ENCODE assay signal across 23 cellular contexts in genomic region chr11:15970506-15971214, GRCh38.
DNase-seq lines count a peak whose midpoint lies in the region; ATAC-seq and TF ChIP-seq lines count a peak whose summit lies in the region.
"Had no signal": no experiment of that assay in that cellular context is flagged by ENCODE, and none has a peak within 500 bp of the region (broad histone marks: within the 10 kb centered on the region; RNA-seq: fewer than 3 reads in every experiment).

No MANE protein-coding gene starts in this region.

- 96% methylated on average over 3 of the region's 3 CpGs for WGBS in aorta, 2 donors
- WGBS in sigmoid colon, 2 donors = 91 to 94% methylated on average over 3 of the region's 3 CpGs
- no CpG with 5 or more reads among the region's 3 CpGs for WGBS in H9 (ENCODE audit: extremely low coverage, insufficient read length, low lambda C conversion rate)

- no peaks in the 10 kb centered on the region for H3K36me3 ChIP-seq in PC-3 (ENCODE audit: low read depth, low read length)
- H3K36me3 ChIP-seq in gastrocnemius medialis = no peaks in the 10 kb centered on the region
- no peaks in the 10 kb centered on the region for H3K36me3 ChIP-seq in aorta (ENCODE audit: control insufficient read depth in 1 of 2, insufficient read depth in 2 of 2, low read length in 1 of 2)
- no peaks in the 10 kb centered on the region for H3K36me3 ChIP-seq in sigmoid colon
- H3K36me3 ChIP-seq: adrenal gland, left lung, SJCRH30, transverse colon had no signal

- H3K9me3 Mint-ChIP-seq in chondrocyte (ENCODE audit: low read depth) (no peaks in the 10 kb centered on the region), H9 (no peaks in the 10 kb centered on the region)
- H3K9me3 Mint-ChIP-seq: activated T-helper 2 cell treated with anti-CD3 and anti-CD28 coated beads, Interferon-gamma antibody, Interleukin-2, Interleukin-4, amounts not matched to agents 10 μg/mL and 5 μg/mL and 100 μg/mL, durations not matched to agents 14 hours and 24 hours and 36 hours; stimulated activated memory B cell treated with anti-CD40 and anti-IgM and Interleukin-4, amounts not matched to agents 10 μg/mL and 1 μg/mL and 100 μg/mL, for 72 hours had no signal

- H3K4me1 Mint-ChIP-seq in chondrocyte (ENCODE audit: low read depth) (peaks cover 42% of the 10 kb centered on the region), H9 (peaks cover 10 to 16% of the 10 kb centered on the region in 2 experiments)
- H3K4me1 Mint-ChIP-seq: stimulated activated memory B cell treated with anti-CD40 and anti-IgM and Interleukin-4, amounts not matched to agents 10 μg/mL and 1 μg/mL and 100 μg/mL, for 72 hours had no signal

- no peak overlapping the region for H3K27ac ChIP-seq in PC-3 (ENCODE audit: low read length)
- peak overlapping the region; percentile 84 to 95 (median 92) for H3K27ac ChIP-seq in gastrocnemius medialis
- H3K27ac ChIP-seq in aorta (ENCODE audit: low read depth in 1 of 2, low read length in 2 of 2) = no peak overlapping the region
- no peak overlapping the region for H3K27ac ChIP-seq in sigmoid colon
- H3K27ac ChIP-seq in H9 (ENCODE audit: insufficient read length, low read depth, low read length) = no peak overlapping the region
- H3K27ac ChIP-seq: HL-60, SJCRH30 had no signal

- H2BK5ac ChIP-seq in H9 (ENCODE audit: insufficient read length, low read length) = no peak overlapping the region

- BruUV-seq in PC-3 (replicated peaks; lab: Mats Ljungman, UMichigan) = no TSS peak

- no peak for TF ChIP-seq EP300 in sigmoid colon (IDR thresholded peaks at IDR 0.05)

- H3K4me2 ChIP-seq in PC-3 (ENCODE audit: low read length) (peak overlapping the region; percentile 42; the same call in 1 of the 2 replicates), H9 (ENCODE audit: insufficient read depth, insufficient read length, low read length) (no peak overlapping the region)

- H2AK5ac ChIP-seq in H9 (ENCODE audit: insufficient read length, low read length) = no peak overlapping the region

- no peaks in the 10 kb centered on the region for H3K27me3 ChIP-seq in PC-3 (ENCODE audit: low read length)
- H3K27me3 ChIP-seq in gastrocnemius medialis = no peaks in the 10 kb centered on the region
- no peaks in the 10 kb centered on the region for H3K27me3 ChIP-seq in aorta (ENCODE audit: control insufficient read depth in 1 of 2, insufficient read depth in 2 of 2, low read length in 1 of 2)
- H3K27me3 ChIP-seq in sigmoid colon = no peaks in the 10 kb centered on the region
- no peaks in the 10 kb centered on the region for H3K27me3 ChIP-seq in H9 (ENCODE audit: insufficient read depth, low read length)
- H3K27me3 ChIP-seq: adrenal gland, left lung, pancreas, SJCRH30, transverse colon had no signal

- no peak overlapping the region for H4K5ac ChIP-seq in H9 (ENCODE audit: insufficient read length, low read depth, low read length)

- H3T11ph ChIP-seq in H9 (ENCODE audit: low read length) = no peak overlapping the region

- no peaks in the 10 kb centered on the region for H3F3A ChIP-seq in PC-3 (ENCODE audit: low read length, unreplicated experiment)

- H2AFZ ChIP-seq in PC-3 (ENCODE audit: low read length) = 0 out of 2 replicates have a peak overlapping the region, but pooled peaks have one; percentile 68
- H2AFZ ChIP-seq in H9 (ENCODE audit: low read length) = no peak overlapping the region

- H2BK15ac ChIP-seq in H9 (ENCODE audit: low read depth, low read length) = no peak overlapping the region

- no peaks in the 10 kb centered on the region for H4K20me1 ChIP-seq in PC-3 (ENCODE audit: low read length)
- no peaks in the 10 kb centered on the region for H4K20me1 ChIP-seq in H9 (ENCODE audit: control insufficient read depth, insufficient read depth, insufficient read length)

- H3K9me3 ChIP-seq in PC-3 (ENCODE audit: low read length) = no peaks in the 10 kb centered on the region
- no peaks in the 10 kb centered on the region for H3K9me3 ChIP-seq in gastrocnemius medialis
- no peaks in the 10 kb centered on the region for H3K9me3 ChIP-seq in aorta (ENCODE audit: control insufficient read depth, low read length)
- no peaks in the 10 kb centered on the region for H3K9me3 ChIP-seq in sigmoid colon
- no peaks in the 10 kb centered on the region for H3K9me3 ChIP-seq in H9 (ENCODE audit: control insufficient read depth, low read depth, low read length)
- H3K9me3 ChIP-seq: adrenal gland, left lung, pancreas, SJCRH30, transverse colon had no signal

- H3K27me3 Mint-ChIP-seq in chondrocyte (ENCODE audit: low read depth) = no peaks in the 10 kb centered on the region
- H3K27me3 Mint-ChIP-seq in H9 (ENCODE audit: low read depth) = peaks cover 6% of the 10 kb centered on the region
- H3K27me3 Mint-ChIP-seq: stimulated activated memory B cell treated with anti-CD40 and anti-IgM and Interleukin-4, amounts not matched to agents 10 μg/mL and 1 μg/mL and 100 μg/mL, for 72 hours had no signal

- H3K79me1 ChIP-seq in H9 (ENCODE audit: insufficient read depth, low read depth, low read length, poor library complexity, severe bottlenecking) = no peaks in the 10 kb centered on the region

- no peak overlapping the region for H3K14ac ChIP-seq in H9 (ENCODE audit: insufficient read depth, low read length)

- intact Hi-C loops in PC-3 (cut with micrococcal nuclease) (no loop called here), gastrocnemius medialis (cut with DNase I; ENCODE audit: low total_unique reads) (loop anchor here (2.0 to 10.0 kb wide), 3 partner anchors 316 to 1732 kb away; no protein-coding TSS in a partner anchor), aorta (cut with DNase I) (no loop called here), sigmoid colon (cut with DNase I) (no loop called here)

- no peak overlapping the region for H2BK120ac ChIP-seq in H9 (ENCODE audit: low read depth, low read length, poor library complexity, severe bottlenecking)

- H3K4me1 ChIP-seq in PC-3 (ENCODE audit: insufficient read depth, low read length) (peaks cover 8% of the 10 kb centered on the region), gastrocnemius medialis (peaks cover 39 to 44% of the 10 kb centered on the region in 2 donors), aorta (ENCODE audit: control insufficient read depth in 1 of 2, insufficient read depth in 2 of 2, low read length in 2 of 2) (peaks cover 0 to 4% of the 10 kb centered on the region in 2 donors), sigmoid colon (peaks cover 0 to 30% (median 25%) of the 10 kb centered on the region in 4 donors), H9 (ENCODE audit: insufficient read depth, low read length) (no peaks in the 10 kb centered on the region)

- no peaks in the 10 kb centered on the region for H3K79me2 ChIP-seq in PC-3 (ENCODE audit: low read length)
- no peaks in the 10 kb centered on the region for H3K79me2 ChIP-seq in H9 (ENCODE audit: insufficient read depth, low read length)

- peak; percentile 53 for DNase-seq in NCI-H1105 treated with DMSO at 0.1 percent for 48 hours (lab: John Stamatoyannopoulos, UW)
- no peak for DNase-seq in NCI-H1105 (lab: John Stamatoyannopoulos, UW)
- no peak for DNase-seq in PC-3
- no peak for DNase-seq in chondrocyte (ENCODE audit: low spot score)
- DNase-seq in gastrocnemius medialis = no peak
- no peak for DNase-seq in aorta
- no peak for DNase-seq in sigmoid colon
- DNase-seq in H9 = no peak
- DNase-seq: 8988T, adrenal gland, GOT3, left lung, NCI-H1092 treated with DMSO at 0.1 percent for 48 hours, NCI-H2171 treated with DMSO at 0.1 percent for 48 hours, pancreas, SJCRH30, T-helper 9 cell, transverse colon had no signal

- in situ Hi-C loops in gastrocnemius medialis (cut with MboI; ENCODE audit: low sequenced_read_pairs in 4 of 4) = loop anchor here in 1 of 4 donors (25.0 kb wide), 1 partner anchor 642 kb away; no protein-coding TSS in a partner anchor

- H3K9ac ChIP-seq in PC-3 (ENCODE audit: low read length) = no peak overlapping the region
- H3K9ac ChIP-seq in H9 (ENCODE audit: extremely low read depth, insufficient read length, low read length) = no peak overlapping the region

- no peaks in the 10 kb centered on the region for H3K23me2 ChIP-seq in H9 (ENCODE audit: insufficient read length, low read depth, low read length, poor library complexity, severe bottlenecking)

- no peak overlapping the region for H3K4me3 Mint-ChIP-seq in chondrocyte (ENCODE audit: unreplicated experiment)
- no peak overlapping the region for H3K4me3 Mint-ChIP-seq in H9
- H3K4me3 Mint-ChIP-seq: CD14-positive monocyte; stimulated activated memory B cell treated with anti-CD40 and anti-IgM and Interleukin-4, amounts not matched to agents 10 μg/mL and 1 μg/mL and 100 μg/mL, for 72 hours had no signal

- POLR2A ChIA-PET in PC-3 (lab: Charles Lee; ENCODE audit: unreplicated experiment) = no interaction called here

- H3K9me2 ChIP-seq in PC-3 (replicated peaks; ENCODE audit: low read length) = no peaks in the 10 kb centered on the region

- no peak overlapping the region for H4K8ac ChIP-seq in H9 (replicated peaks; ENCODE audit: insufficient read length, low read depth, low read length)

- H3K4me3 ChIP-seq in PC-3 (ENCODE audit: low read length) = no peak overlapping the region
- peak overlapping the region in 1 of 4 donors; percentile 39 for H3K4me3 ChIP-seq in gastrocnemius medialis
- H3K4me3 ChIP-seq in aorta (ENCODE audit: low read length in 2 of 2) = no peak overlapping the region
- H3K4me3 ChIP-seq in sigmoid colon = no peak overlapping the region
- H3K4me3 ChIP-seq: left lung, pancreas, SJCRH30, transverse colon had no signal

- H3K23ac ChIP-seq in H9 (ENCODE audit: insufficient read length, low read depth, low read length) = no peak overlapping the region

- no peak overlapping the region for H4K91ac ChIP-seq in H9 (ENCODE audit: insufficient read length, low read depth, low read length)

- no peak overlapping the region for H2BK12ac ChIP-seq in H9 (ENCODE audit: insufficient read length, low read depth, low read length)

- no peak overlapping the region for H3K18ac ChIP-seq in H9 (ENCODE audit: insufficient read length, low read depth, low read length)

- no peak overlapping the region for H3K56ac ChIP-seq in H9 (ENCODE audit: insufficient read length, low read depth, low read length)

- TF ChIP-seq CTCF in PC-3 (conservative IDR thresholded peaks at IDR 0.05; ENCODE audit: low read depth, low read length) (no peak), chondrocyte (IDR thresholded peaks at IDR 0.05) (no peak), gastrocnemius medialis (IDR thresholded peaks at IDR 0.05 in 4 of 5, conservative IDR thresholded peaks at IDR 0.05 in 1 of 5) (no peak), sigmoid colon (IDR thresholded peaks at IDR 0.05) (no peak), H9 (conservative IDR thresholded peaks at IDR 0.05) (no peak)

- no peak overlapping the region for H2BK20ac ChIP-seq in H9 (ENCODE audit: low read depth, low read length, poor library complexity, severe bottlenecking)

- peak overlapping the region; percentile 98 for H3K27ac Mint-ChIP-seq in chondrocyte (ENCODE audit: unreplicated experiment)
- H3K27ac Mint-ChIP-seq in H9 = no peak overlapping the region
- H3K27ac Mint-ChIP-seq: CD14-positive monocyte; stimulated activated memory B cell treated with anti-CD40 and anti-IgM and Interleukin-4, amounts not matched to agents 10 μg/mL and 1 μg/mL and 100 μg/mL, for 72 hours had no signal

- no peak overlapping the region for H3K4ac ChIP-seq in H9 (ENCODE audit: low read depth, low read length)

- H3K36me3 Mint-ChIP-seq in chondrocyte (ENCODE audit: low read depth) (peaks cover 5% of the 10 kb centered on the region), H9 (ENCODE audit: insufficient read depth in 1 of 3, low read depth in 3 of 3) (no peaks in the 10 kb centered on the region)
- H3K36me3 Mint-ChIP-seq: CD14-positive monocyte; stimulated activated memory B cell treated with anti-CD40 and anti-IgM and Interleukin-4, amounts not matched to agents 10 μg/mL and 1 μg/mL and 100 μg/mL, for 72 hours had no signal

- ATAC-seq in PC-3 (no peak), gastrocnemius medialis (peak in 1 of 2 donors; percentile 0), aorta (ENCODE audit: low FRiP score) (no peak)
- ATAC-seq: activated CD4-positive, CD25-positive, alpha-beta regulatory T cell treated with anti-CD3 and anti-CD28 coated beads, Interleukin-2, amount 50 U/mL, for 24 hours; left lung; stimulated activated memory B cell treated with anti-CD40 and anti-IgM and Interleukin-4, amounts not matched to agents 10 μg/mL and 1 μg/mL and 100 μg/mL, for 72 hours had no signal

- CTCF ChIA-PET in PC-3 (lab: Charles Lee) = no interaction called here

- TF ChIP-seq POLR2A in gastrocnemius medialis (IDR thresholded peaks at IDR 0.05) (no peak), sigmoid colon (IDR thresholded peaks at IDR 0.05) (no peak)

Comparison
In these comparisons a context has a peak if more than half of its experiments do, and no peak if none do; other contexts are left out.
1. H3K27ac ChIP-seq: peak in gastrocnemius medialis (4 of 4); none in PC-3 (single experiment), aorta (0 of 2), sigmoid colon (0 of 4) and H9 (single experiment).